Comparison of ENCODE assay signal across 15 cellular contexts in the genomic region with DNA sequence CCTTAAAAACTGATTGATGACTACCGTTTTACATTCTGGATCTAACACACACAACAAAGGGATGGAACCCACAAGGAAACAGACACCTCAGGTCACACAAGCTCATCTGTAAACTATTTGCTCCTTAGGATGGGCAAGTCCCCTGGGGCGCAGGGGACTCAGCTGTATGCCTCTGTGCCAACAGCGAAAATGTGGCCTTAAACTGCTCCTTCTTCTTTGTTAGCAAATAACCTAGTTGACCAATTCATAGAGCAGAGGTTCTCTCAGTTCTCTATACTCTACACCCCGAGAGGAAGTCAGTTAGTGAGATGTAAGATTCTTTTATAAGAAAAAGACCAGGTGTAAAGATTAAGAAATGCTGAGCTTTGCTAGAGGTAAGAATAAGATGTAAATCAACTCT.
DNase-seq lines count a peak whose midpoint lies in the region; ATAC-seq and TF ChIP-seq lines count a peak whose summit lies in the region.
"Had no signal": no experiment of that assay in that cellular context is flagged by ENCODE, and none has a peak within 500 bp of the region (broad histone marks: within the 10 kb centered on the region; RNA-seq: fewer than 3 reads in every experiment).

No MANE protein-coding gene starts in this region.

- H3K9me3 ChIP-seq in HCT116 (ENCODE audit: control insufficient read depth in 1 of 2, insufficient read depth in 1 of 2, low read depth in 1 of 2, low read length in 2 of 2) (no peaks in the 10 kb centered on the region), neural progenitor cell (ENCODE audit: low read depth) (no peaks in the 10 kb centered on the region), sigmoid colon (no peaks in the 10 kb centered on the region)
- H3K9me3 ChIP-seq: adrenal gland had no signal

- H3K4me2 ChIP-seq in HCT116 (ENCODE audit: low read length) (peak overlapping the region; percentile 74), neural progenitor cell (no peak overlapping the region)

- H3K27ac ChIP-seq in HCT116 (ENCODE audit: low read depth, low read length) (no peak overlapping the region), HL-60 (replicated peaks) (peak overlapping the region; percentile 58), neural progenitor cell (no peak overlapping the region), sigmoid colon (no peak overlapping the region)
- H3K27ac ChIP-seq: adrenal gland had no signal

- CTCF ChIA-PET in HCT116 (lab: Charles Lee), result interaction anchor here (1.2 to 2.7 kb wide), 3 partner anchors 20 to 74 kb away, joined by 3 to 12 read pairs (median 4); no protein-coding TSS in a partner anchor

- H3K79me2 ChIP-seq in HCT116 (ENCODE audit: insufficient read depth, low read length), result no peaks in the 10 kb centered on the region
- H3K79me2 ChIP-seq in neural progenitor cell (ENCODE audit: low read depth), result no peaks in the 10 kb centered on the region

- no peak overlapping the region for H3K4me3 Mint-ChIP-seq in neural progenitor cell
- H3K4me3 Mint-ChIP-seq: memory B cell had no signal

- no TSS peak for BruUV-seq in HCT116 (replicated peaks; lab: Mats Ljungman, UMichigan)

- H3K4me3 ChIP-seq in HCT116 (replicated peaks in 1 of 2; ENCODE audit: low read depth in 1 of 2, low read length in 2 of 2) (no peak overlapping the region), HL-60 (replicated peaks; ENCODE audit: insufficient read depth, low read length) (no peak overlapping the region), neural progenitor cell (no peak overlapping the region), sigmoid colon (no peak overlapping the region)
- H3K4me3 ChIP-seq: adrenal gland had no signal

- H3K27me3 Mint-ChIP-seq in neural progenitor cell (ENCODE audit: insufficient read depth, low read depth), result peaks cover 5% of the 10 kb centered on the region

- TF ChIP-seq CTCF in HCT116 (IDR thresholded peaks at IDR 0.05 in 2 of 3, conservative IDR thresholded peaks at IDR 0.05 in 1 of 3; ENCODE audit: borderline replicate concordance in 1 of 3, insufficient read depth in 1 of 3, low read depth in 2 of 3, low read length in 2 of 3) (no peak), HL-60 (IDR thresholded peaks at IDR 0.05; ENCODE audit: insufficient read depth, low read length) (no peak), neural progenitor cell (IDR thresholded peaks at IDR 0.05) (no peak), sigmoid colon (IDR thresholded peaks at IDR 0.05) (no peak)

- 72 to 93% methylated on average over 4 of the region's 4 CpGs for WGBS in sigmoid colon, 2 donors

- POLR2A ChIA-PET in HCT116 (lab: Charles Lee), result no interaction called here

- H3K36me3 ChIP-seq in HCT116 (ENCODE audit: control insufficient read depth in 1 of 2, insufficient read depth in 2 of 2, low read length in 2 of 2) (no peaks in the 10 kb centered on the region), neural progenitor cell (no peaks in the 10 kb centered on the region), sigmoid colon (no peaks in the 10 kb centered on the region)
- H3K36me3 ChIP-seq: adrenal gland had no signal

- no peaks in the 10 kb centered on the region for H3K36me3 Mint-ChIP-seq in neural progenitor cell

- intact Hi-C loops in HCT116 (cut with micrococcal nuclease), result loop anchor here (2.0 kb wide), 1 partner anchor 19 kb away; no protein-coding TSS in a partner anchor
- intact Hi-C loops in sigmoid colon (cut with DNase I), result no loop called here

- ATAC-seq in GM18907 (IDR thresholded peaks at IDR 0.05; ENCODE audit: unreplicated experiment), result peak; percentile 83
- ATAC-seq in HCT116, result peak; percentile 13; the same call in 1 of the 2 replicates
- ATAC-seq in activated CD4-positive, CD25-positive, alpha-beta regulatory T cell treated with anti-CD3 and anti-CD28 coated beads, Interleukin-2, amount 50 U/mL, for 24 hours, result no peak

- peak overlapping the region; percentile 86 for H2AFZ ChIP-seq in HCT116 (ENCODE audit: low read depth, low read length, poor library complexity, severe bottlenecking)
- H2AFZ ChIP-seq in neural progenitor cell (replicated peaks), result no peak overlapping the region

- RAD21 ChIA-PET in HCT116 (lab: Charles Lee; ENCODE audit: low non-redundant PET in 1 of 2, low total read pairs in 2 of 2, uncharacterized antibody in 2 of 2, unreplicated experiment in 2 of 2), result no interaction called here

- TF ChIP-seq EP300 in sigmoid colon (IDR thresholded peaks at IDR 0.05), result no peak

- no peaks in the 10 kb centered on the region for H4K20me1 ChIP-seq in HCT116 (ENCODE audit: insufficient read depth)
- no peaks in the 10 kb centered on the region for H4K20me1 ChIP-seq in neural progenitor cell (ENCODE audit: low read depth)

- DNase-seq in HCT116 (ENCODE audit: low read depth, low spot score), result no peak
- peak in 1 of 2 experiments; percentile 53 for DNase-seq in HL-60 (ENCODE audit: low read depth in 1 of 2, low spot score in 1 of 2)
- DNase-seq in neural progenitor cell (ENCODE audit: low spot score), result no peak
- DNase-seq in NCI-H446 (lab: John Stamatoyannopoulos, UW), result no peak
- DNase-seq in stimulated activated CD4-positive, alpha-beta T cell treated with anti-CD3 and anti-CD28 coated beads, Interleukin-4, amount 100 ng/mL, for 4 hours, result no peak
- DNase-seq in sigmoid colon, result no peak
- DNase-seq: activated CD4-positive, alpha-beta T cell treated with anti-CD3 and anti-CD28 coated beads, Interleukin-2, amount 50 U/mL, for 4 hours; adrenal gland; DMS 273 treated with DMSO at 0.1 percent for 48 hours; effector memory CD4-positive, alpha-beta T cell; NCI-H1930; Right ventricle myocardium superior had no signal

- H3K27ac Mint-ChIP-seq in neural progenitor cell, result peak overlapping the region; percentile 23
- H3K27ac Mint-ChIP-seq: memory B cell had no signal

- no peaks in the 10 kb centered on the region for H3F3A ChIP-seq in neural progenitor cell (ENCODE audit: low read depth)

- TF ChIP-seq POLR2A in HCT116 (IDR thresholded peaks at IDR 0.05; ENCODE audit: borderline replicate concordance, extremely low read depth, insufficient read depth, insufficient read length) (no peak), sigmoid colon (IDR thresholded peaks at IDR 0.05) (no peak)

- no peaks in the 10 kb centered on the region for H3K9me2 ChIP-seq in HCT116 (ENCODE audit: insufficient read depth)

- peaks cover 11% of the 10 kb centered on the region for H3K4me1 Mint-ChIP-seq in neural progenitor cell

- H3K27me3 ChIP-seq in HCT116 (ENCODE audit: insufficient read depth, low read length) (no peaks in the 10 kb centered on the region), HL-60 (ENCODE audit: insufficient read depth, poor library complexity, severe bottlenecking) (no peaks in the 10 kb centered on the region), neural progenitor cell (no peaks in the 10 kb centered on the region), sigmoid colon (no peaks in the 10 kb centered on the region)
- H3K27me3 ChIP-seq: adrenal gland had no signal

- no peak overlapping the region for H3K9ac ChIP-seq in HCT116 (ENCODE audit: low read length)
- no peak overlapping the region for H3K9ac ChIP-seq in neural progenitor cell

- H3K4me1 ChIP-seq in HCT116 (ENCODE audit: control insufficient read depth in 1 of 2, insufficient read depth in 2 of 2, low read length in 2 of 2) (peaks cover 26 to 41% of the 10 kb centered on the region in 2 experiments), neural progenitor cell (no peaks in the 10 kb centered on the region), sigmoid colon (no peaks in the 10 kb centered on the region)
- H3K4me1 ChIP-seq: adrenal gland had no signal

- peaks cover 4% of the 10 kb centered on the region for H3K9me3 Mint-ChIP-seq in neural progenitor cell

- no peak for TF ChIP-seq RAD21 in HCT116 (IDR thresholded peaks at IDR 0.05; ENCODE audit: low read depth)

TF ChIP-seq in HCT116, 20 proteins besides CTCF, POLR2A, EP300 and RAD21:
- TF ChIP-seq JUND (IDR thresholded peaks at IDR 0.05) (no peak), EZH2phosphoT487 (IDR thresholded peaks at IDR 0.05; ENCODE audit: borderline replicate concordance) (no peak), SP1 (IDR thresholded peaks at IDR 0.05; ENCODE audit: low read depth) (no peak), CBX3 (IDR thresholded peaks at IDR 0.05; ENCODE audit: low read depth) (no peak), EZH2 (IDR thresholded peaks at IDR 0.05) (no peak), ZFX (IDR thresholded peaks at IDR 0.05) (no peak), SIN3A (IDR thresholded peaks at IDR 0.05; ENCODE audit: low read depth) (no peak)
- TF ChIP-seq, protein P1, sequence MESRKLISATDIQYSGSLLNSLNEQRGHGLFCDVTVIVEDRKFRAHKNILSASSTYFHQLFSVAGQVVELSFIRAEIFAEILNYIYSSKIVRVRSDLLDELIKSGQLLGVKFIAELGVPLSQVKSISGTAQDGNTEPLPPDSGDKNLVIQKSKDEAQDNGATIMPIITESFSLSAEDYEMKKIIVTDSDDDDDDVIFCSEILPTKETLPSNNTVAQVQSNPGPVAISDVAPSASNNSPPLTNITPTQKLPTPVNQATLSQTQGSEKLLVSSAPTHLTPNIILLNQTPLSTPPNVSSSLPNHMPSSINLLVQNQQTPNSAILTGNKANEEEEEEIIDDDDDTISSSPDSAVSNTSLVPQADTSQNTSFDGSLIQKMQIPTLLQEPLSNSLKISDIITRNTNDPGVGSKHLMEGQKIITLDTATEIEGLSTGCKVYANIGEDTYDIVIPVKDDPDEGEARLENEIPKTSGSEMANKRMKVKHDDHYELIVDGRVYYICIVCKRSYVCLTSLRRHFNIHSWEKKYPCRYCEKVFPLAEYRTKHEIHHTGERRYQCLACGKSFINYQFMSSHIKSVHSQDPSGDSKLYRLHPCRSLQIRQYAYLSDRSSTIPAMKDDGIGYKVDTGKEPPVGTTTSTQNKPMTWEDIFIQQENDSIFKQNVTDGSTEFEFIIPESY (IDR thresholded peaks at IDR 0.05; ENCODE audit: extremely low read depth, insufficient replicate concordance, low read length), result no peak
- TF ChIP-seq, protein P2, sequence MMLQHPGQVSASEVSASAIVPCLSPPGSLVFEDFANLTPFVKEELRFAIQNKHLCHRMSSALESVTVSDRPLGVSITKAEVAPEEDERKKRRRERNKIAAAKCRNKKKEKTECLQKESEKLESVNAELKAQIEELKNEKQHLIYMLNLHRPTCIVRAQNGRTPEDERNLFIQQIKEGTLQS (IDR thresholded peaks at IDR 0.05), result no peak

Comparison
In these comparisons a context has a peak if more than half of its experiments do, and no peak if none do; other contexts are left out.
1. ATAC-seq: peak in GM18907 (single experiment) and HCT116 (single experiment); none in activated CD4-positive, CD25-positive, alpha-beta regulatory T cell treated with anti-CD3 and anti-CD28 coated beads, Interleukin-2, amount 50 U/mL, for 24 hours (0 of 2).